ENCODE assay signal across 8 cellular contexts in the genomic region with DNA sequence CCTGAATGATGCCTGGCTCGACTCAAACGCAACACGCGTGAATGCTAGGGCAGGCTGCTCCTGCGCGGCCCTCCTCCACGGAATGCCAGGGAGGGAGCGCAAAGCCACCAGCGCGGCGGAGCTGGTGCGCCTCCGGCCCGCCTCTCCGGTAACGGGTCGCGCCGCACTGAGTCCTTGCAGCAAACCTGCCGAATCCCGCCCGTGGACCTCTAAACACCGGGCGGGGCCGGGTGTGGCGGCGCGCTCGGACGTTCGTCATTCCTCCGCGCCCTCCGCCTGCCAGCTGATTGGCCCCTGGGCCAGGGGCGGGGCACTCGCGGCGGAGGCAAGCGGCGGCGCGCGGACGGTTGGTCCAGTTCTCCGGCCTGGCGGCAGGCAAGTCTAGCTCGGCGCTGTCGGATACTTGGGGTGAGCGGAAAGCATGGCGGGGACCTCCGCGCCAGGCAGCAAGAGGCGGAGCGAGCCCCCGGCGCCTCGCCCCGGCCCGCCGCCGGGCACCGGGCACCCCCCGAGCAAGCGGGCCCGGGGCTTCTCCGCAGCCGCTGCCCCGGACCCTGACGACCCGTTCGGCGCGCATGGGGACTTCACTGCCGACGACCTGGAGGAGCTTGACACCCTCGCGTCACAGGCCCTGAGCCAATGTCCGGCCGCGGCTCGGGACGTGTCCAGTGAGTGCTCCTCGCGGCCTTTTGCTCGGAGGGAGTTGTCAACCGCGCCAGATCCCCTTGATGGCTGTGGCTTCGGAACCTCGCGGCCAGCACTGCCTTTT. TPM values are rescaled to one million over a fixed set of nuclear protein-coding genes. Genes with fewer than 3 reads are reported as not detected.
DNase-seq lines count a peak whose midpoint lies in the region; ATAC-seq and TF ChIP-seq lines count a peak whose summit lies in the region.

A gene (plus strand): TSS at position 313 of the 769 bp plus-strand sequence. CDS start 109 bp downstream, at position 422.

- intact Hi-C loops in CD14-positive monocyte (cut with micrococcal nuclease), result loop anchor here in 1 of 2 donors (10.0 kb wide), 3 partner anchors 262 to 1162 kb away; a partner anchor contains a TSS

- peak within 1 kb of the TSS; percentile 81 to 94 for H3K4me3 Mint-ChIP-seq in CD14-positive monocyte

- H3K27ac Mint-ChIP-seq in CD14-positive monocyte, result peak within 1 kb of the TSS; percentile 88 to 98 (median 93)

- H3K4me1 Mint-ChIP-seq in CD14-positive monocyte, result peaks cover 26% of the 10 kb centered on the region

- TF ChIP-seq CTCF in CD14-positive monocyte (IDR thresholded peaks at IDR 0.05), result no peak

- H3K27me3 Mint-ChIP-seq in CD14-positive monocyte (ENCODE audit: low read depth in 3 of 3), result peaks cover 0 to 5% (median 0%) of the 10 kb centered on the region in 3 donors

- H3K36me3 Mint-ChIP-seq in CD14-positive monocyte, result peaks cover 18 to 39% of the 10 kb centered on the region in 2 donors

- peak; percentile 82 for DNase-seq in CD14-positive monocyte (ENCODE audit: low spot score)
- peak; percentile 74 for DNase-seq in NK-92 treated with Interleukin-12 subunit alpha and Interleukin-12 subunit beta, amount 100 ng/mL, for 24 hours (lab: John Stamatoyannopoulos, UW)
- DNase-seq in activated CD8-positive, alpha-beta memory T cell treated with anti-CD3 and anti-CD28 coated beads for 24 hours, result peak; percentile 93
- peak; percentile 84 for DNase-seq in effector CD4-positive, alpha-beta T cell
- DNase-seq in medulla oblongata (ENCODE audit: extremely low spot score), result peak; percentile 91
- peak; percentile 78 to 91 (median 78) for DNase-seq in stimulated activated CD4-positive, alpha-beta T cell treated with anti-CD3 and anti-CD28 coated beads, TNF-alpha, amount 100 ng/mL, for 48 hours (ENCODE audit: low read depth in 3 of 3)

- H3K9me3 Mint-ChIP-seq in CD14-positive monocyte, result peaks cover 0 to 2% (median 0%) of the 10 kb centered on the region in 7 donors

- ATAC-seq in GM19372 (IDR thresholded peaks at IDR 0.05; ENCODE audit: low read depth, unreplicated experiment), result peak; percentile 90
- ATAC-seq in HG03521 (IDR thresholded peaks at IDR 0.05; ENCODE audit: unreplicated experiment), result peak; percentile 86

RNA-seq across cellular contexts. Expression of the gene that starts here (rescaled TPM):
- 1 to 10 TPM; 1.8 to 2.8 TPM for polyA plus RNA-seq in CD14-positive monocyte

Comparison
In these comparisons a context has a peak if more than half of its experiments do, and no peak if none do; other contexts are left out.
1. Peak in every context shown above with its lines: DNase-seq and ATAC-seq.